1 cellular context compared by ENCODE assay signal in the genomic region with DNA sequence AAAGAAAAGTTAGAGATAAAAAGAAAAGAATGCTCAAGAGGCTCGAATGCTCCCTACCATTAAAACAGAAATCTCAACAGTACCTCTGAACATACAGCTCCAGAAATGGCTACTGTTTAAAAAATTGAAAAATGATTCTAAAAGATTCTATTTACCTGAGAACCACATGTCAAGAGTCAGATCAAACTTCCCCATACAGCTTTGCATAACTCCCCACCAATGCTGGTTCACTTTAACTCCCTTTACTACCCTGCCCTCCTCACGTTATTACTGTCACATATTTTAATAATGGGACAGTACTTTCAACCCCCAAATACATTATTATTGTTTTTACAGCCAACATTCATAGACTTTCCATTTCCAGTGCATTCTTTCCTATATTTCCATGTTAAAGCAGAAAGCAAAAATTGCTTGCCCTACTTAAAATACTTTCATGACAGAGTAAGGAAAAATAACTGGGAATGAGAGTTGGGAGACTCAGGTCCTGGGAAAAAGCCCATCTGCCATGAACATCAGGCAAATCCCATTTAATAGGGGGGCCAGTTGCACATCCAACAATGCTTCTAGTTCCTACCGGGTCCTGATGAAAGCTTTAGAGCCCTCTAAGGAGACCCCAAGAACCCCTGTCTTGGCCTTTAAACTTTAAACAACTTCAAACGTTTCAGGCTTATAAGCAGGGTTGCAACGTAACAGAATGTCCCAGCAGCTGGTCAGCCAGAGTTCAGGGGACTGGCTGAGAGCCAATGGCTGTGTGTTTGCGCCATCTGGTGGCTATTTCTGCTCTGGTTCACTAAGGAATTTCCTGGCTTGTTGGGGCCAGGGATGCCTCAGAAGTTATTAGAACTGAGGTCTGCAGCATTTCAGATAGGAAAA.
TF ChIP-seq lines count a peak whose summit lies in the region.

No MANE protein-coding gene starts in this region.

TF ChIP-seq in neural cell, 6 proteins besides CTCF, POLR2A, EP300 and RAD21:
- TF ChIP-seq, protein P1, sequence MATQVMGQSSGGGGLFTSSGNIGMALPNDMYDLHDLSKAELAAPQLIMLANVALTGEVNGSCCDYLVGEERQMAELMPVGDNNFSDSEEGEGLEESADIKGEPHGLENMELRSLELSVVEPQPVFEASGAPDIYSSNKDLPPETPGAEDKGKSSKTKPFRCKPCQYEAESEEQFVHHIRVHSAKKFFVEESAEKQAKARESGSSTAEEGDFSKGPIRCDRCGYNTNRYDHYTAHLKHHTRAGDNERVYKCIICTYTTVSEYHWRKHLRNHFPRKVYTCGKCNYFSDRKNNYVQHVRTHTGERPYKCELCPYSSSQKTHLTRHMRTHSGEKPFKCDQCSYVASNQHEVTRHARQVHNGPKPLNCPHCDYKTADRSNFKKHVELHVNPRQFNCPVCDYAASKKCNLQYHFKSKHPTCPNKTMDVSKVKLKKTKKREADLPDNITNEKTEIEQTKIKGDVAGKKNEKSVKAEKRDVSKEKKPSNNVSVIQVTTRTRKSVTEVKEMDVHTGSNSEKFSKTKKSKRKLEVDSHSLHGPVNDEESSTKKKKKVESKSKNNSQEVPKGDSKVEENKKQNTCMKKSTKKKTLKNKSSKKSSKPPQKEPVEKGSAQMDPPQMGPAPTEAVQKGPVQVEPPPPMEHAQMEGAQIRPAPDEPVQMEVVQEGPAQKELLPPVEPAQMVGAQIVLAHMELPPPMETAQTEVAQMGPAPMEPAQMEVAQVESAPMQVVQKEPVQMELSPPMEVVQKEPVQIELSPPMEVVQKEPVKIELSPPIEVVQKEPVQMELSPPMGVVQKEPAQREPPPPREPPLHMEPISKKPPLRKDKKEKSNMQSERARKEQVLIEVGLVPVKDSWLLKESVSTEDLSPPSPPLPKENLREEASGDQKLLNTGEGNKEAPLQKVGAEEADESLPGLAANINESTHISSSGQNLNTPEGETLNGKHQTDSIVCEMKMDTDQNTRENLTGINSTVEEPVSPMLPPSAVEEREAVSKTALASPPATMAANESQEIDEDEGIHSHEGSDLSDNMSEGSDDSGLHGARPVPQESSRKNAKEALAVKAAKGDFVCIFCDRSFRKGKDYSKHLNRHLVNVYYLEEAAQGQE (IDR thresholded peaks at IDR 0.05; ENCODE audit: borderline replicate concordance) = no peak
- TF ChIP-seq SMC3 (conservative IDR thresholded peaks at IDR 0.05; ENCODE audit: poor library complexity) = peak; percentile 93
